14 cellular contexts compared by ENCODE assay signal in genomic region chr20:12838261-12838866, GRCh38.
DNase-seq lines count a peak whose midpoint lies in the region; ATAC-seq, FAIRE-seq and TF ChIP-seq lines count a peak whose summit lies in the region.
"Had no signal": no experiment of that assay in that cellular context is flagged by ENCODE, and none has a peak within 500 bp of the region (broad histone marks: within the 10 kb centered on the region; RNA-seq: fewer than 3 reads in every experiment).

No MANE protein-coding gene starts in this region.

- H3K18ac ChIP-seq in H1 (ENCODE audit: extremely low read depth, low read length), result no peak overlapping the region

- ATAC-seq in upper lobe of right lung (no peak), HG02885 (IDR thresholded peaks at IDR 0.05; ENCODE audit: poor library complexity, unreplicated experiment) (no peak)

- POLR2A ChIA-PET in H1 (lab: Charles Lee; ENCODE audit: partially characterized antibody), result no interaction called here

- H3K4me1 ChIP-seq in H1 (replicated peaks in 1 of 4; ENCODE audit: control insufficient read depth in 3 of 4, insufficient read depth in 4 of 4, low read length in 3 of 4) (peaks cover 0 to 2% (median 0%) of the 10 kb centered on the region in 4 experiments; a peak in 3 of 7 replicates), upper lobe of right lung (no peaks in the 10 kb centered on the region)

- H3K4me2 ChIP-seq in H1 (ENCODE audit: insufficient read depth in 1 of 2, low read depth in 2 of 2, low read length in 2 of 2), result no peak overlapping the region

- no peak overlapping the region for H4K5ac ChIP-seq in H1 (ENCODE audit: insufficient read length, low read depth, low read length)

- H3K4ac ChIP-seq in H1 (replicated peaks; ENCODE audit: insufficient read length, low read depth, low read length), result no peak overlapping the region

- peak overlapping the region; percentile 27; the same call in 1 of the 2 replicates for H2BK20ac ChIP-seq in H1 (ENCODE audit: low read length)

- peak overlapping the region; percentile 50; the same call in 1 of the 2 replicates for H2BK12ac ChIP-seq in H1 (ENCODE audit: low read depth, low read length)

- DNase-seq in stimulated activated CD4-positive, alpha-beta T cell treated with anti-CD3 and anti-CD28 coated beads, Interleukin-15, amount 100 ng/mL, for 24 hours, result peak; percentile 3
- no peak for DNase-seq in stimulated activated CD4-positive, alpha-beta T cell treated with anti-CD3 and anti-CD28 coated beads, Interleukin-12 subunit alpha, Interleukin-12 subunit beta, amount 100 ng/mL, for 4 hours
- DNase-seq in NAMALWA (ENCODE audit: low spot score) (peak; percentile 16), H1 (ENCODE audit: low read depth in 1 of 2, low spot score in 2 of 2) (peak in 1 of 2 experiments; percentile 63), upper lobe of right lung (no peak), HUDEP-2 (lab: John Stamatoyannopoulos, UW; ENCODE audit: unreplicated experiment in 76 of 76) (no peak), foreskin fibroblast (no peak)
- DNase-seq: amygdala; effector CD4-positive, alpha-beta T cell; HFFc6; Kasumi-1; NCI-H2227 treated with DMSO at 0.1 percent for 48 hours; Right ventricle myocardium superior had no signal

- H2BK15ac ChIP-seq in H1 (ENCODE audit: low read length), result 0 out of 2 replicates have a peak overlapping the region, but pooled peaks have one; percentile 67

- TF ChIP-seq POLR2A in H1 (IDR thresholded peaks at IDR 0.05; ENCODE audit: control extremely low read depth in 1 of 2, low read depth in 2 of 2, low read length in 2 of 2), result no peak

- no peaks in the 10 kb centered on the region for H3K79me1 ChIP-seq in H1 (ENCODE audit: low read depth, low read length)

- no peak overlapping the region for H3K9ac ChIP-seq in H1 (replicated peaks in 1 of 4; ENCODE audit: extremely low read depth in 1 of 4, low read depth in 3 of 4, low read length in 3 of 4)

- H3K14ac ChIP-seq in H1 (ENCODE audit: insufficient read length), result no peak overlapping the region

- H3K79me2 ChIP-seq in H1 (ENCODE audit: control insufficient read depth in 1 of 2, insufficient read depth in 2 of 2, low read length in 2 of 2), result no peaks in the 10 kb centered on the region

- H3K36me3 ChIP-seq in H1 (ENCODE audit: control insufficient read depth in 2 of 4, insufficient read depth in 4 of 4, low read length in 3 of 4), result no peaks in the 10 kb centered on the region
- H3K36me3 ChIP-seq in upper lobe of right lung, result no peaks in the 10 kb centered on the region

- no peak overlapping the region for H2AK5ac ChIP-seq in H1 (ENCODE audit: low read depth, low read length)

- no peaks in the 10 kb centered on the region for H3K27me3 ChIP-seq in H1 (replicated peaks in 1 of 4; ENCODE audit: control insufficient read depth in 3 of 4, extremely low read depth in 1 of 4, insufficient read depth in 3 of 4, low read length in 3 of 4)
- no peaks in the 10 kb centered on the region for H3K27me3 ChIP-seq in upper lobe of right lung

- H4K20me1 ChIP-seq in H1 (replicated peaks in 1 of 2; ENCODE audit: control insufficient read depth in 1 of 2, insufficient read depth in 2 of 2, low read length in 2 of 2), result no peaks in the 10 kb centered on the region

- no peak for TF ChIP-seq EP300 in H1 (IDR thresholded peaks at IDR 0.05; ENCODE audit: borderline replicate concordance in 1 of 2, low read depth in 2 of 2, low read length in 2 of 2)

- 86% methylated on average over 3 of the region's 3 CpGs; no CpG with 5 or more reads in 1 of the 2 experiments for WGBS in H1 (ENCODE audit: extremely low coverage in 1 of 2, insufficient coverage in 1 of 2, insufficient read length in 1 of 2, insufficient replicate concordance in 2 of 2, low coverage in 1 of 2, low lambda C conversion rate in 2 of 2, missing lambda C conversion rate in 1 of 2), 2 experiments

- TF ChIP-seq CTCF in H1 (IDR thresholded peaks at IDR 0.05; ENCODE audit: control extremely low read depth in 1 of 3, insufficient read depth in 1 of 3, low read depth in 1 of 3, low read length in 3 of 3), result peak; percentile 73 to 84 (median 82)
- TF ChIP-seq CTCF in upper lobe of right lung (IDR thresholded peaks at IDR 0.05), result peak; percentile 8
- no peak for TF ChIP-seq CTCF in foreskin fibroblast (IDR thresholded peaks at IDR 0.05; ENCODE audit: low read depth, low read length)

- H3K23ac ChIP-seq in H1 (ENCODE audit: insufficient read length), result no peak overlapping the region

- no peak overlapping the region for H2AFZ ChIP-seq in H1 (ENCODE audit: low read length)

- H3K4me3 ChIP-seq in H1 (ENCODE audit: extremely low read depth in 1 of 4, insufficient read depth in 2 of 4, low read depth in 3 of 4, low read length in 4 of 4), result no peak overlapping the region
- H3K4me3 ChIP-seq in upper lobe of right lung, result no peak overlapping the region
- no peak overlapping the region for H3K4me3 ChIP-seq in foreskin fibroblast (ENCODE audit: low read depth in 1 of 2, low read length in 2 of 2)

- H4K8ac ChIP-seq in H1 (ENCODE audit: extremely low read depth, insufficient read depth, low read length), result no peak overlapping the region

- H3K27ac ChIP-seq in H1 (ENCODE audit: low read depth, low read length), result no peak overlapping the region
- H3K27ac ChIP-seq in upper lobe of right lung, result no peak overlapping the region

- TF ChIP-seq RAD21 in H1 (IDR thresholded peaks at IDR 0.05 in 1 of 2, conservative IDR thresholded peaks at IDR 0.05 in 1 of 2; ENCODE audit: low read depth in 2 of 2, low read length in 2 of 2), result peak; percentile 43 to 65

- intact Hi-C loops in upper lobe of right lung (cut with DNase I), result no loop called here

- H3K23me2 ChIP-seq in H1 (ENCODE audit: low read depth, low read length), result no peaks in the 10 kb centered on the region

- no peak for FAIRE-seq in H1 (lab: Jason Lieb, UNC)

- H2BK5ac ChIP-seq in H1 (ENCODE audit: low read depth, low read length), result no peak overlapping the region

- CTCF ChIA-PET in H1 (lab: Charles Lee; ENCODE audit: partially characterized antibody), result interaction anchor here (0.6 to 3.0 kb wide), 38 partner anchors 8 to 465 kb away, joined by 3 to 11 read pairs (median 4); no protein-coding TSS in a partner anchor

- H4K91ac ChIP-seq in H1 (replicated peaks; ENCODE audit: insufficient read length, low read length), result peak overlapping the region; percentile 61

- no peaks in the 10 kb centered on the region for H3K9me3 ChIP-seq in H1 (ENCODE audit: insufficient read depth in 2 of 2, low read depth in 1 of 2, low read length in 1 of 2)
- no peaks in the 10 kb centered on the region for H3K9me3 ChIP-seq in upper lobe of right lung

- no peak overlapping the region for H2BK120ac ChIP-seq in H1 (replicated peaks; ENCODE audit: low read depth, low read length)

- H3K56ac ChIP-seq in H1 (replicated peaks; ENCODE audit: insufficient read length, low read depth, low read length), result no peak overlapping the region

TF ChIP-seq in H1, 55 proteins besides CTCF, POLR2A, EP300 and RAD21:
- no peak for TF ChIP-seq BRCA1 (IDR thresholded peaks at IDR 0.05; ENCODE audit: low read depth, low read length)
- TF ChIP-seq TEAD4 (IDR thresholded peaks at IDR 0.05; ENCODE audit: low read depth, low read length), result no peak
- no peak for TF ChIP-seq PHF8 (conservative IDR thresholded peaks at IDR 0.05; ENCODE audit: low read depth, low read length)
- no peak for TF ChIP-seq CBX8 (IDR thresholded peaks at IDR 0.05; ENCODE audit: borderline replicate concordance, low read depth, low read length)
- no peak for TF ChIP-seq BCL11A (IDR thresholded peaks at IDR 0.05; ENCODE audit: low read depth in 2 of 2, low read length in 2 of 2)
- no peak for TF ChIP-seq TCF12 (IDR thresholded peaks at IDR 0.05; ENCODE audit: low read depth, low read length)
- no peak for TF ChIP-seq EGR1 (IDR thresholded peaks at IDR 0.05; ENCODE audit: borderline replicate concordance, low read depth, low read length)
- TF ChIP-seq KDM5A (IDR thresholded peaks at IDR 0.05; ENCODE audit: low read length), result no peak
- no peak for TF ChIP-seq EZH2 (IDR thresholded peaks at IDR 0.05; ENCODE audit: low read depth, low read length, severe bottlenecking)
- no peak for TF ChIP-seq YY1 (IDR thresholded peaks at IDR 0.05; ENCODE audit: low read depth, low read length)
- TF ChIP-seq GABPA (IDR thresholded peaks at IDR 0.05; ENCODE audit: borderline replicate concordance, insufficient read depth, low read length), result no peak
- TF ChIP-seq SIX5 (IDR thresholded peaks at IDR 0.05; ENCODE audit: low read depth, low read length), result no peak
- no peak for TF ChIP-seq TBP (IDR thresholded peaks at IDR 0.05; ENCODE audit: low read depth, low read length)
TF ChIP-seq in H1: peak in this region for 0.

Comparison
In these comparisons a context has a peak if more than half of its experiments do, and no peak if none do; other contexts are left out.
1. DNase-seq: peak in stimulated activated CD4-positive, alpha-beta T cell treated with anti-CD3 and anti-CD28 coated beads, Interleukin-15, amount 100 ng/mL, for 24 hours (single experiment) and NAMALWA (single experiment); none in stimulated activated CD4-positive, alpha-beta T cell treated with anti-CD3 and anti-CD28 coated beads, Interleukin-12 subunit alpha, Interleukin-12 subunit beta, amount 100 ng/mL, for 4 hours (single experiment), upper lobe of right lung (single experiment), HUDEP-2 (0 of 76) and foreskin fibroblast (0 of 2).